In the genomic region with DNA sequence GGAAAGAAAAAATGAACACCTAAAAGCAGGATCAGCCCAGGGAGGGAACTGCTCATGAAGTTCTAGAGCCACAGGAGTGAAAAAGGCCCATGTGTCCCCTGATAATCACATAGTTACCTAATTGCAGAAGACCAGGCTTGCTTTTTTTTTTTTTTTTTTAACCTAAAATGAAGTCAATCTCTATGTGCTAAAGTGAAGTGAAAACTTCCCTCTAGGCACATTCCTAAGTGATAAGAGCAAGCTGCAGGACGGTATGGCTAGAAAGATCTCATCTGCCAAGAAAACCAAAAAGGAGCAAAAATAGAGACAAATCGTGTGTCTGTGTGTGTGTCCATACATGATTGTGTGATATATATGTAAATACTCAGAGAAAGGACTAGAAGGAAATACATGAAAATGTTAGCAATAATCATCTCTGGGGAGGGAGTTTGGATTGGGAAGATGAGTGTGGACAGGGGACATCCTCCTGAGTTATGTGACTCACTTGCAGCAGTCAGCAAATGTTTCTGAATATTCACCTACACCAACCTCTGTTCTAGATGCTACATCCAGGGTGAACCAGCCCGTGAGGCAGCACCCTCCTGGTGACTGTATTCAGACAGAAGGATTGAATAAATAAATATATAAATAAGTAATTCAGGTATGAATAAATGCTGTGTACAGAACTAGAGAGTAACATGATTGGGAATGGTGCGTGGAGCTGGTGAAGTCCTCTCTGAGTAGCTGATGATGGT, we compare ENCODE assay signal across 20 cellular contexts.
"Had no signal": no experiment of that assay in that cellular context is flagged by ENCODE, and none has a peak within 500 bp of the region (broad histone marks: within the 10 kb centered on the region; RNA-seq: fewer than 3 reads in every experiment).

No MANE protein-coding gene starts in this region.

- H3K27ac Mint-ChIP-seq: immature natural killer cell; naive thymus-derived CD4-positive, alpha-beta T cell had no signal

- H3K4me3 ChIP-seq: coronary artery, esophagus squamous epithelium, gastroesophageal sphincter, heart left ventricle, hepatocyte, left lung, lower lobe of right lung had no signal

- DNase-seq: dermis blood vessel endothelial cell; effector memory CD4-positive, alpha-beta T cell; esophagus squamous epithelium; foreskin fibroblast; heart left ventricle; hypothalamus; immature natural killer cell; islet precursor cell; kidney; kidney glomerular epithelial cell; left cardiac atrium; left lung; left ventricle myocardium superior; lower lobe of right lung; mesenchymal stem cell; midbrain; naive thymus-derived CD4-positive, alpha-beta T cell had no signal

- H3K79me2 ChIP-seq: hepatocyte had no signal

- H3K27ac ChIP-seq: coronary artery, esophagus squamous epithelium, gastroesophageal sphincter, heart left ventricle, hepatocyte, left lung, lower lobe of right lung had no signal

- H3K36me3 ChIP-seq: esophagus squamous epithelium, gastroesophageal sphincter, heart left ventricle, left lung, lower lobe of right lung had no signal

- H3K27me3 ChIP-seq: hepatocyte, left lung had no signal

- H3K4me1 Mint-ChIP-seq: immature natural killer cell; naive thymus-derived CD4-positive, alpha-beta T cell had no signal

- H3K4me3 Mint-ChIP-seq: immature natural killer cell; naive thymus-derived CD4-positive, alpha-beta T cell had no signal

- H3K9me3 Mint-ChIP-seq: immature natural killer cell had no signal

- H3K36me3 Mint-ChIP-seq: immature natural killer cell; naive thymus-derived CD4-positive, alpha-beta T cell had no signal

- H3K4me1 ChIP-seq: gastroesophageal sphincter, heart left ventricle, left lung, lower lobe of right lung had no signal

- ATAC-seq: gastroesophageal sphincter; heart left ventricle; left cardiac atrium; left lung; left ventricle myocardium superior; lower lobe of right lung; naive thymus-derived CD4-positive, alpha-beta T cell had no signal

- H3K4me2 ChIP-seq: hepatocyte had no signal
